1 cellular context compared by ENCODE assay signal in the genomic region with DNA sequence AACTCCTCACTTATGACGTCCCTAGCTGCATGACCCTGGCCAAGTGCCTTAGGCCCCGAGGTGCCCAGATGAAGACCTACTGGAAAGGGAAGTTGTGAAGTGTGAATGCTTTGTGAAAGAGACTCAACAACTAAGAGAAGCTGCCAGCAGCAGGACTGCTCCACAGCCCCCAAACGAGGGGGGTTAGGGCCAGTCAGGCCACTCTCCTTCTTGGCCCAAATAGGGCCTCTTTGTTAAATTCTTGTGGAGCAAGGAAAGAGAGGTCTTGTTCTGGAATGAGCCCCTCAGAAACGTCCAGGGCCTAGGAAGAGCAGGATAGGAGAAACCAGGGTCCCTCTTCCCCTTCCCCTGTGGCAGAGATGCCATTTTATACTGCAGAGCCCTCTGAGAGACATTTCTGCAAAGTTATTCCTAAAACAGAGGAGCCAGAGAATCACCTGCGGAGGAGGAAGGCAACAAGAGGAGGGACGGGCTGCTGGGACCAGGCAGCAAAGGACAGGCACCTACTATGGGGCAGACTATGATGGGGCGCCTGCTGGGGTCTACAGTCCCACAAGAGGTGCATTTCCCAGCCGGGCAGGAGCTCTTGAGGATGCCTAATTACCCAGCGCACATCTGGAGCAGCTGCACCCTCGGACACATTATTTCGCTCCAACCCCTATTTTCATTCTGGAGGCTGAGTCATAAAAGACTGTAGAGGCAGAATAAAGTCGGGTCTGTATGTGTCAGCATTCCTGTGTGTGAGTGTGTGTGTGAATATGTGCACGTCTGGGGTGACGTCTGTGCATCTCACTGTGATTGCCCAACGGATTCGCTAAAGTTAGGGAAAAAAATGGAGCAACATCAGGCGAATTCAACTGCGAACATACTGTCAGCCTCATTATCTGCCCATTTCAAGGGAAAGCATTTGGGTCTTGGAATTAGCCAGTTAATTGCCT.
TF ChIP-seq lines count a peak whose summit lies in the region.

No MANE protein-coding gene starts in this region.

TF ChIP-seq in IMR-90, 13 proteins besides CTCF, POLR2A, EP300 and RAD21:
- TF ChIP-seq MAZ (IDR thresholded peaks at IDR 0.05; ENCODE audit: borderline replicate concordance, low read depth, low read length) = no peak
- TF ChIP-seq NFE2L2 (IDR thresholded peaks at IDR 0.05; ENCODE audit: low read depth, low read length) = 0 out of 2 replicates have a peak, but pooled peaks have one; percentile 39
- TF ChIP-seq SMC3 (IDR thresholded peaks at IDR 0.05; ENCODE audit: low read depth, low read length) = no peak
- TF ChIP-seq CEBPB (IDR thresholded peaks at IDR 0.05; ENCODE audit: low read depth, low read length) = peak; percentile 97
- TF ChIP-seq RFX5 (IDR thresholded peaks at IDR 0.05; ENCODE audit: low read depth, low read length) = no peak
- TF ChIP-seq RCOR1 (IDR thresholded peaks at IDR 0.05; ENCODE audit: insufficient replicate concordance, low read length) = no peak
- peak; percentile 80; the same call in 1 of the 2 replicates for TF ChIP-seq MAFK (IDR thresholded peaks at IDR 0.05; ENCODE audit: low read depth, low read length)
- peak; percentile 67 for TF ChIP-seq FOS (IDR thresholded peaks at IDR 0.05; ENCODE audit: low read depth, low read length)
- peak; percentile 55 for TF ChIP-seq BHLHE40 (IDR thresholded peaks at IDR 0.05; ENCODE audit: low read depth, low read length)
